Comparison of ENCODE assay signal across 2 cellular contexts in the genomic region with DNA sequence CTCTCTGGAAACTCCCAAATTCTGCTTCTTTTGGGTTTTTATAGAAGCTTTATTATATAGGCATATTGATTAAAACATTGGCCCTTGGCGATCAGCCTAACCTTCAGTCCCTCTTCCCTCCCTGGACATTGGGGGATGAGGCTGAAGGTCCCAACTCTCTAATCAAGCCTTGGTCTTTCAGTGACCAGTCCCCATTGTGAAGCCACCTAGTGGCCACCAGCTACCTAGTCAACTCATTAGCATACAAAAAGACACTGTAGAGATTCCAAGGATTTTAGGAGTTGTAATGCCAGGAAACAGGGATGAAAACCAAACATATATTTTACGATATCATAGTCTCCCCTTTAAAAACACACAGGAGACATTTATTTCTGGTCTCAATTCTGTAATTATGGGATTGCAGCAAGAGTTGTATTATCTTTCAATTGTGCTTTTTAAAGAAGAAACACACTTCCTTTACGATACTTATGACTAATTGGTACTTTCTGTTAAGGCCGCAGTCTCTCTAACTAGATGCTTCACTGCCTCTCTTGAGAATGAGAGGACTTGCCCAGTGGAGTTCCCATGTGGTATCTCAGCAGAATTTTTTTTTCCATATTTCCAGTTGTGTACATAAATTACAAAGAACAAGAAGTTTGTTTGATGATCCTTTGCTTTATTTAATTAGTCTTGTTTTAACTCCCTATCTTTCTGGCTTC.
TF ChIP-seq lines count a peak whose summit lies in the region.

No MANE protein-coding gene starts in this region.

TF ChIP-seq in IMR-90, 13 proteins besides CTCF, POLR2A, EP300 and RAD21:
- TF ChIP-seq NFE2L2 (IDR thresholded peaks at IDR 0.05; ENCODE audit: low read depth, low read length), result no peak
- no peak for TF ChIP-seq BHLHE40 (IDR thresholded peaks at IDR 0.05; ENCODE audit: low read depth, low read length)
- TF ChIP-seq SMC3 (IDR thresholded peaks at IDR 0.05; ENCODE audit: low read depth, low read length), result no peak
- TF ChIP-seq RCOR1 (IDR thresholded peaks at IDR 0.05; ENCODE audit: insufficient replicate concordance, low read length), result no peak
- TF ChIP-seq, protein P1, sequence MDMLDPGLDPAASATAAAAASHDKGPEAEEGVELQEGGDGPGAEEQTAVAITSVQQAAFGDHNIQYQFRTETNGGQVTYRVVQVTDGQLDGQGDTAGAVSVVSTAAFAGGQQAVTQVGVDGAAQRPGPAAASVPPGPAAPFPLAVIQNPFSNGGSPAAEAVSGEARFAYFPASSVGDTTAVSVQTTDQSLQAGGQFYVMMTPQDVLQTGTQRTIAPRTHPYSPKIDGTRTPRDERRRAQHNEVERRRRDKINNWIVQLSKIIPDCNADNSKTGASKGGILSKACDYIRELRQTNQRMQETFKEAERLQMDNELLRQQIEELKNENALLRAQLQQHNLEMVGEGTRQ (IDR thresholded peaks at IDR 0.05; ENCODE audit: low read depth, low read length), result no peak
- TF ChIP-seq MAFK (IDR thresholded peaks at IDR 0.05; ENCODE audit: low read depth, low read length), result no peak
- TF ChIP-seq CEBPB (IDR thresholded peaks at IDR 0.05; ENCODE audit: low read depth, low read length), result no peak
- TF ChIP-seq CHD1 (IDR thresholded peaks at IDR 0.05; ENCODE audit: low read depth, low read length), result no peak
- TF ChIP-seq MXI1 (IDR thresholded peaks at IDR 0.05; ENCODE audit: borderline replicate concordance, low read depth, low read length), result no peak
- no peak for TF ChIP-seq MAZ (IDR thresholded peaks at IDR 0.05; ENCODE audit: borderline replicate concordance, low read depth, low read length)
- TF ChIP-seq, protein P2, sequence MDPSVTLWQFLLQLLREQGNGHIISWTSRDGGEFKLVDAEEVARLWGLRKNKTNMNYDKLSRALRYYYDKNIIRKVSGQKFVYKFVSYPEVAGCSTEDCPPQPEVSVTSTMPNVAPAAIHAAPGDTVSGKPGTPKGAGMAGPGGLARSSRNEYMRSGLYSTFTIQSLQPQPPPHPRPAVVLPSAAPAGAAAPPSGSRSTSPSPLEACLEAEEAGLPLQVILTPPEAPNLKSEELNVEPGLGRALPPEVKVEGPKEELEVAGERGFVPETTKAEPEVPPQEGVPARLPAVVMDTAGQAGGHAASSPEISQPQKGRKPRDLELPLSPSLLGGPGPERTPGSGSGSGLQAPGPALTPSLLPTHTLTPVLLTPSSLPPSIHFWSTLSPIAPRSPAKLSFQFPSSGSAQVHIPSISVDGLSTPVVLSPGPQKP (IDR thresholded peaks at IDR 0.05; ENCODE audit: borderline replicate concordance, low read depth, low read length), result no peak
- TF ChIP-seq FOS (IDR thresholded peaks at IDR 0.05; ENCODE audit: low read depth, low read length), result no peak
- TF ChIP-seq RFX5 (IDR thresholded peaks at IDR 0.05; ENCODE audit: low read depth, low read length), result no peak

TF ChIP-seq in K562, 482 proteins besides CTCF, POLR2A, EP300 and RAD21:
- TF ChIP-seq HIVEP1 (CRISPR knock-in tag; IDR thresholded peaks at IDR 0.05), result no peak
- TF ChIP-seq, protein P3, sequence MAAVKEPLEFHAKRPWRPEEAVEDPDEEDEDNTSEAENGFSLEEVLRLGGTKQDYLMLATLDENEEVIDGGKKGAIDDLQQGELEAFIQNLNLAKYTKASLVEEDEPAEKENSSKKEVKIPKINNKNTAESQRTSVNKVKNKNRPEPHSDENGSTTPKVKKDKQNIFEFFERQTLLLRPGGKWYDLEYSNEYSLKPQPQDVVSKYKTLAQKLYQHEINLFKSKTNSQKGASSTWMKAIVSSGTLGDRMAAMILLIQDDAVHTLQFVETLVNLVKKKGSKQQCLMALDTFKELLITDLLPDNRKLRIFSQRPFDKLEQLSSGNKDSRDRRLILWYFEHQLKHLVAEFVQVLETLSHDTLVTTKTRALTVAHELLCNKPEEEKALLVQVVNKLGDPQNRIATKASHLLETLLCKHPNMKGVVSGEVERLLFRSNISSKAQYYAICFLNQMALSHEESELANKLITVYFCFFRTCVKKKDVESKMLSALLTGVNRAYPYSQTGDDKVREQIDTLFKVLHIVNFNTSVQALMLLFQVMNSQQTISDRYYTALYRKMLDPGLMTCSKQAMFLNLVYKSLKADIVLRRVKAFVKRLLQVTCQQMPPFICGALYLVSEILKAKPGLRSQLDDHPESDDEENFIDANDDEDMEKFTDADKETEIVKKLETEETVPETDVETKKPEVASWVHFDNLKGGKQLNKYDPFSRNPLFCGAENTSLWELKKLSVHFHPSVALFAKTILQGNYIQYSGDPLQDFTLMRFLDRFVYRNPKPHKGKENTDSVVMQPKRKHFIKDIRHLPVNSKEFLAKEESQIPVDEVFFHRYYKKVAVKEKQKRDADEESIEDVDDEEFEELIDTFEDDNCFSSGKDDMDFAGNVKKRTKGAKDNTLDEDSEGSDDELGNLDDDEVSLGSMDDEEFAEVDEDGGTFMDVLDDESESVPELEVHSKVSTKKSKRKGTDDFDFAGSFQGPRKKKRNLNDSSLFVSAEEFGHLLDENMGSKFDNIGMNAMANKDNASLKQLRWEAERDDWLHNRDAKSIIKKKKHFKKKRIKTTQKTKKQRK (IDR thresholded peaks at IDR 0.05; ENCODE audit: borderline replicate concordance, low read depth, low read length), result no peak
- TF ChIP-seq ZZZ3 (IDR thresholded peaks at IDR 0.05), result no peak
- TF ChIP-seq ETV6 (IDR thresholded peaks at IDR 0.05; ENCODE audit: borderline replicate concordance in 1 of 2, low read depth in 2 of 2, low read length in 1 of 2), result no peak
- TF ChIP-seq ETV6 (CRISPR knock-in tag; IDR thresholded peaks at IDR 0.05; ENCODE audit: borderline replicate concordance), result no peak
- TF ChIP-seq NONO (IDR thresholded peaks at IDR 0.05; ENCODE audit: low read depth in 2 of 2, low read length in 1 of 2), result no peak
- no peak for TF ChIP-seq BACH1 (tag; IDR thresholded peaks at IDR 0.05)
- TF ChIP-seq SNRNP70 (optimal IDR thresholded peaks at IDR 0.05; ENCODE audit: low read depth, low read length), result no peak
- TF ChIP-seq ZNF384 (IDR thresholded peaks at IDR 0.05; ENCODE audit: low read depth, low read length), result no peak
- no peak for TF ChIP-seq ZKSCAN1 (IDR thresholded peaks at IDR 0.05; ENCODE audit: low read depth, low read length)
- no peak for TF ChIP-seq RFX5 (IDR thresholded peaks at IDR 0.05; ENCODE audit: low read depth, low read length)
- no peak for TF ChIP-seq ZNF589 (CRISPR knock-in tag; IDR thresholded peaks at IDR 0.05; ENCODE audit: low read depth)
- no peak for TF ChIP-seq ZNF232 (CRISPR knock-in tag; IDR thresholded peaks at IDR 0.05)
- TF ChIP-seq, protein P4, sequence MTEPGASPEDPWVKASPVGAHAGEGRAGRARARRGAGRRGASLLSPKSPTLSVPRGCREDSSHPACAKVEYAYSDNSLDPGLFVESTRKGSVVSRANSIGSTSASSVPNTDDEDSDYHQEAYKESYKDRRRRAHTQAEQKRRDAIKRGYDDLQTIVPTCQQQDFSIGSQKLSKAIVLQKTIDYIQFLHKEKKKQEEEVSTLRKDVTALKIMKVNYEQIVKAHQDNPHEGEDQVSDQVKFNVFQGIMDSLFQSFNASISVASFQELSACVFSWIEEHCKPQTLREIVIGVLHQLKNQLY (CRISPR knock-in tag; conservative IDR thresholded peaks at IDR 0.05), result no peak
TF ChIP-seq in K562: peak in this region for 0.
